Comparison of ENCODE assay signal across 9 cellular contexts in genomic region chr1:8314346-8315280, GRCh38. TPM values are rescaled to one million over a fixed set of nuclear protein-coding genes. Genes with fewer than 3 reads are reported as not detected.
DNase-seq lines count a peak whose midpoint lies in the region; ATAC-seq and TF ChIP-seq lines count a peak whose summit lies in the region.
"Had no signal": no experiment of that assay in that cellular context is flagged by ENCODE, and none has a peak within 500 bp of the region (broad histone marks: within the 10 kb centered on the region; RNA-seq: fewer than 3 reads in every experiment).

No MANE protein-coding gene starts in this region.

- peaks cover 9% of the 10 kb centered on the region for H3K4me1 ChIP-seq in fibroblast of lung (ENCODE audit: control insufficient read depth, extremely low read depth, insufficient read depth, low read length)

- TF ChIP-seq EP300 in neural cell (conservative IDR thresholded peaks at IDR 0.05; ENCODE audit: poor library complexity, severe bottlenecking): peak; percentile 32

- DNase-seq in HEK293T (ENCODE audit: extremely low spot score): peak; percentile 86
- peak; percentile 81 for DNase-seq in NCI-H82 (lab: John Stamatoyannopoulos, UW)
- peak; percentile 21 for DNase-seq in activated T-cell treated with anti-CD3 and anti-CD28 coated beads for 4 hours
- DNase-seq in fibroblast of lung (ENCODE audit: low read depth in 2 of 2): peak; percentile 67 to 80
- peak; percentile 80 for DNase-seq in type B pancreatic cell (ENCODE audit: extremely low spot score, unreplicated experiment)

- H3K36me3 ChIP-seq in fibroblast of lung (ENCODE audit: control insufficient read depth, insufficient read depth, low read length) (no peaks in the 10 kb centered on the region), neural cell (ENCODE audit: insufficient read depth, low read length) (no peaks in the 10 kb centered on the region)

- peak overlapping the region; percentile 36 for H3K4me3 Mint-ChIP-seq in type B pancreatic cell
- H3K4me3 Mint-ChIP-seq: stimulated activated naive CD8-positive, alpha-beta T cell treated with anti-CD3 and anti-CD28 coated beads, Interleukin-15, Interleukin-2, amounts not matched to agents 100 ng/mL and 50 ng/mL, for 24 hours had no signal

- no peaks in the 10 kb centered on the region for H3F3A ChIP-seq in neural cell (ENCODE audit: insufficient read depth, low read length, poor library complexity, severe bottlenecking)

- TF ChIP-seq CTCF in C4-2B (conservative IDR thresholded peaks at IDR 0.05): peak; percentile 94
- peak; percentile 90 to 96 for TF ChIP-seq CTCF in fibroblast of lung (conservative IDR thresholded peaks at IDR 0.05 in 1 of 2, IDR thresholded peaks at IDR 0.05 in 1 of 2; ENCODE audit: low read depth in 1 of 2, low read length in 2 of 2)
- TF ChIP-seq CTCF in neural cell (IDR thresholded peaks at IDR 0.05; ENCODE audit: poor library complexity, severe bottlenecking): peak; percentile 98
- peak; percentile 95 for TF ChIP-seq CTCF in type B pancreatic cell (conservative IDR thresholded peaks at IDR 0.05)

- no peaks in the 10 kb centered on the region for H3K9me2 ChIP-seq in neural cell (ENCODE audit: insufficient read depth, low read length)

- H2AFZ ChIP-seq in fibroblast of lung (ENCODE audit: low read length) (no peak overlapping the region), neural cell (ENCODE audit: low read depth, low read length) (no peak overlapping the region)

- no peaks in the 10 kb centered on the region for H4K20me1 ChIP-seq in fibroblast of lung (ENCODE audit: control insufficient read depth, extremely low read depth, insufficient read depth, low read length)
- no peaks in the 10 kb centered on the region for H4K20me1 ChIP-seq in neural cell (ENCODE audit: insufficient read depth)

- no peaks in the 10 kb centered on the region for H3K36me3 Mint-ChIP-seq in type B pancreatic cell

- H3K27ac ChIP-seq in C4-2B: peak overlapping the region; percentile 4; the same call in 1 of the 2 replicates
- no peak overlapping the region for H3K27ac ChIP-seq in fibroblast of lung (ENCODE audit: insufficient read depth, low read length)
- no peak overlapping the region for H3K27ac ChIP-seq in neural cell (ENCODE audit: low read length)

- peaks cover 11% of the 10 kb centered on the region for H3K27me3 Mint-ChIP-seq in type B pancreatic cell

- no peaks in the 10 kb centered on the region for H3K9me3 ChIP-seq in fibroblast of lung (ENCODE audit: control insufficient read depth, insufficient read depth, low read depth, low read length)
- no peaks in the 10 kb centered on the region for H3K9me3 ChIP-seq in neural cell (ENCODE audit: low read length)

- ATAC-seq in HG02884 (IDR thresholded peaks at IDR 0.05; ENCODE audit: unreplicated experiment): no peak

- H3K4me2 ChIP-seq in fibroblast of lung (ENCODE audit: extremely low read depth, insufficient read depth, low read length) (no peak overlapping the region), neural cell (ENCODE audit: low read length) (no peak overlapping the region)

- no peaks in the 10 kb centered on the region for H3K9me3 Mint-ChIP-seq in type B pancreatic cell
- H3K9me3 Mint-ChIP-seq: stimulated activated naive CD8-positive, alpha-beta T cell treated with anti-CD3 and anti-CD28 coated beads, Interleukin-15, Interleukin-2, amounts not matched to agents 100 ng/mL and 50 ng/mL, for 24 hours had no signal

- CTCF ChIA-PET in HEK293T (lab: Yijun Ruan, JAX): interaction anchor here (0.5 to 3.6 kb wide), 24 partner anchors 9 to 342 kb away, joined by 3 to 43 read pairs (median 4); no protein-coding TSS in a partner anchor

- POLR2A ChIA-PET in HEK293T (lab: Yijun Ruan, JAX): interaction anchor here (0.6 to 1.5 kb wide), 6 partner anchors 278 to 299 kb away, joined by 3 to 5 read pairs (median 4); partner anchors contain the start of gene ERRFI1

- H3K27me3 ChIP-seq in fibroblast of lung (ENCODE audit: control insufficient read depth, insufficient read depth, low read length): no peaks in the 10 kb centered on the region
- H3K27me3 ChIP-seq in neural cell (ENCODE audit: insufficient read depth, low read depth, low read length): no peaks in the 10 kb centered on the region

- no peak overlapping the region for H3K9ac ChIP-seq in fibroblast of lung (ENCODE audit: insufficient read depth, low read length)
- peak overlapping the region; percentile 40 for H3K9ac ChIP-seq in neural cell (ENCODE audit: low read length)

- peak; percentile 99 for TF ChIP-seq RAD21 in neural cell (conservative IDR thresholded peaks at IDR 0.05)

- no peak overlapping the region for H3K4me3 ChIP-seq in fibroblast of lung (replicated peaks in 1 of 4; ENCODE audit: control extremely low read depth in 1 of 4, insufficient read depth in 1 of 4, low read depth in 3 of 4, low read length in 4 of 4)
- H3K4me3 ChIP-seq in neural cell (ENCODE audit: low read length): no peak overlapping the region

- H3K79me2 ChIP-seq in fibroblast of lung (ENCODE audit: control insufficient read depth, insufficient read depth, low read length) (no peaks in the 10 kb centered on the region), neural cell (replicated peaks; ENCODE audit: insufficient read depth, low read length) (peaks cover 3% of the 10 kb centered on the region)

- H3K4me1 Mint-ChIP-seq in type B pancreatic cell (ENCODE audit: unreplicated experiment): peaks cover 28% of the 10 kb centered on the region

- H3K27ac Mint-ChIP-seq in type B pancreatic cell: peak overlapping the region; percentile 50
- H3K27ac Mint-ChIP-seq: stimulated activated naive CD8-positive, alpha-beta T cell treated with anti-CD3 and anti-CD28 coated beads, Interleukin-15, Interleukin-2, amounts not matched to agents 100 ng/mL and 50 ng/mL, for 24 hours had no signal

TF ChIP-seq in HEK293T, 16 proteins besides CTCF, POLR2A, EP300 and RAD21:
- TF ChIP-seq TARDBP (IDR thresholded peaks at IDR 0.05) (no peak), FOXM1 (IDR thresholded peaks at IDR 0.05; ENCODE audit: borderline replicate concordance) (no peak)
TF ChIP-seq in HEK293T: peak in this region for 0.

TF ChIP-seq in neural cell, 6 proteins besides CTCF, POLR2A, EP300 and RAD21:
- peak; percentile 99 for TF ChIP-seq SMC3 (conservative IDR thresholded peaks at IDR 0.05; ENCODE audit: poor library complexity)
- peak; percentile 88 for TF ChIP-seq REST (IDR thresholded peaks at IDR 0.05; ENCODE audit: borderline replicate concordance)
- no peak for TF ChIP-seq POLR2AphosphoS5 (IDR thresholded peaks at IDR 0.05)
- TF ChIP-seq EZH2 (IDR thresholded peaks at IDR 0.05; ENCODE audit: borderline replicate concordance, insufficient read depth, low read length, poor library complexity, severe bottlenecking): no peak
- peak; percentile 32 for TF ChIP-seq MXI1 (conservative IDR thresholded peaks at IDR 0.05; ENCODE audit: poor library complexity, severe bottlenecking)
- TF ChIP-seq TAF1 (IDR thresholded peaks at IDR 0.05; ENCODE audit: low read depth): no peak
TF ChIP-seq in neural cell: peak in this region for 3.

RNA-seq across cellular contexts. Expression of gene SLC45A1, which starts 3.3 kb away (rescaled TPM):
- 2.3 and 2.6 TPM in 2 replicates for total RNA-seq in fibroblast of lung
- 1.4 and 2.1 TPM in 2 replicates for polyA plus RNA-seq in fibroblast of lung
- polyA plus RNA-seq in fibroblast of lung (2012): 3.8 and 4.0 TPM in 2 replicates
- 6.1 and 8.6 TPM in 2 replicates for polyA minus RNA-seq in fibroblast of lung (ENCODE audit: low replicate concordance)
- polyA plus RNA-seq in neural cell: 7.1 and 13.7 TPM in 2 replicates
- 9.7 and 10.2 TPM in 2 replicates for polyA minus RNA-seq in neural cell
- 0.67 and 2.7 TPM in 2 replicates for total RNA-seq in type B pancreatic cell (ENCODE audit: low replicate concordance)

Comparison
In these comparisons a context has a peak if more than half of its experiments do, and no peak if none do; other contexts are left out.
1. DNase-seq: peak in every context shown above with its lines; median percentile 86 in HEK293T; 81 in NCI-H82; 80 in type B pancreatic cell; 74 in fibroblast of lung; 21 in activated T-cell treated with anti-CD3 and anti-CD28 coated beads for 4 hours.